Comparison of ENCODE assay signal across 17 cellular contexts in genomic region chr7:18458830-18459229, GRCh38. TPM values are rescaled to one million over a fixed set of nuclear protein-coding genes. Genes with fewer than 3 reads are reported as not detected.
A peak's percentile ranks its signal among the peaks of the same experiment; 100 is the strongest.
DNase-seq lines count a peak whose midpoint lies in the region; ATAC-seq and TF ChIP-seq lines count a peak whose summit lies in the region.
"Had no signal": no experiment of that assay in that cellular context is flagged by ENCODE, and none has a peak within 500 bp of the region (broad histone marks: within the 10 kb centered on the region; RNA-seq: fewer than 3 reads in every experiment).

No MANE protein-coding gene starts in this region.

- no peak overlapping the region for H3K27ac ChIP-seq in foreskin keratinocyte
- H3K27ac ChIP-seq: C4-2B, cardiac muscle cell, neural progenitor cell had no signal

- peak overlapping the region; percentile 41 for H3K27ac Mint-ChIP-seq in activated B cell treated with CpG ODN at 0.5 μM for 24 hours
- no peak overlapping the region for H3K27ac Mint-ChIP-seq in activated naive CD4-positive, alpha-beta T cell treated with anti-CD3 and anti-CD28 coated beads, Interleukin-2, amount 10 ng/mL, durations not matched to agents 7 days and 5 days
- H3K27ac Mint-ChIP-seq: neural progenitor cell had no signal

- H3K4me1 Mint-ChIP-seq in activated B cell treated with CpG ODN at 0.5 μM for 24 hours = peaks cover 34% of the 10 kb centered on the region
- no peaks in the 10 kb centered on the region for H3K4me1 Mint-ChIP-seq in activated naive CD4-positive, alpha-beta T cell treated with anti-CD3 and anti-CD28 coated beads, Interleukin-2, amount 10 ng/mL, durations not matched to agents 7 days and 5 days

- TF ChIP-seq CTCF in activated B cell treated with CpG ODN at 0.5 μM for 24 hours (IDR thresholded peaks at IDR 0.05) (no peak), foreskin keratinocyte (conservative IDR thresholded peaks at IDR 0.05) (no peak)

- no peaks in the 10 kb centered on the region for H3K27me3 Mint-ChIP-seq in activated B cell treated with CpG ODN at 0.5 μM for 24 hours
- H3K27me3 Mint-ChIP-seq in activated naive CD4-positive, alpha-beta T cell treated with anti-CD3 and anti-CD28 coated beads, Interleukin-2, amount 10 ng/mL, durations not matched to agents 7 days and 5 days = no peaks in the 10 kb centered on the region

- CTCF ChIA-PET in activated B cell treated with CpG ODN at 0.5 μM for 24 hours (lab: Charles Lee) = interaction anchor here (1.2 to 2.1 kb wide), 2 partner anchors 11 to 101 kb away, joined by 3 to 5 read pairs; no protein-coding TSS in a partner anchor
- CTCF ChIA-PET in activated naive CD4-positive, alpha-beta T cell treated with anti-CD3 and anti-CD28 coated beads, Interleukin-2, amount 10 ng/mL, durations not matched to agents 7 days and 5 days (lab: Charles Lee) = no interaction called here

- H3K4me3 Mint-ChIP-seq in activated B cell treated with CpG ODN at 0.5 μM for 24 hours = no peak overlapping the region
- no peak overlapping the region for H3K4me3 Mint-ChIP-seq in activated naive CD4-positive, alpha-beta T cell treated with anti-CD3 and anti-CD28 coated beads, Interleukin-2, amount 10 ng/mL, durations not matched to agents 7 days and 5 days
- H3K4me3 Mint-ChIP-seq: neural progenitor cell had no signal

- POLR2A ChIA-PET in activated B cell treated with CpG ODN at 0.5 μM for 24 hours (lab: Charles Lee) = no interaction called here

- DNase-seq in CMK (ENCODE audit: low read depth) (peak; percentile 42), activated B cell treated with CpG ODN at 0.5 μM for 24 hours (no peak), left lobe of liver (ENCODE audit: low spot score) (no peak), DMS153 treated with DMSO at 0.1 percent for 48 hours (lab: John Stamatoyannopoulos, UW; ENCODE audit: unreplicated experiment) (no peak), foreskin keratinocyte (no peak)
- no peak for DNase-seq in activated naive CD4-positive, alpha-beta T cell treated with anti-CD3 and anti-CD28 coated beads, Interleukin-2, amount 10 ng/mL, durations not matched to agents 7 days and 5 days
- DNase-seq: islet precursor cell; MM.1S; NCI-H345; stimulated activated CD4-positive, alpha-beta T cell treated with anti-CD3 and anti-CD28 coated beads, Interleukin-12 subunit alpha, Interleukin-12 subunit beta, amount 100 ng/mL, for 4 hours; stimulated activated CD8-positive, alpha-beta memory T cell treated with anti-CD3 and anti-CD28 coated beads, Interleukin-4, amount 100 ng/mL, for 48 hours had no signal

- no peaks in the 10 kb centered on the region for H3K36me3 Mint-ChIP-seq in activated B cell treated with CpG ODN at 0.5 μM for 24 hours (ENCODE audit: low read depth)
- no peaks in the 10 kb centered on the region for H3K36me3 Mint-ChIP-seq in activated naive CD4-positive, alpha-beta T cell treated with anti-CD3 and anti-CD28 coated beads, Interleukin-2, amount 10 ng/mL, durations not matched to agents 7 days and 5 days
- H3K36me3 Mint-ChIP-seq: neural progenitor cell had no signal

- no peaks in the 10 kb centered on the region for H3K9me3 Mint-ChIP-seq in activated B cell treated with CpG ODN at 0.5 μM for 24 hours
- H3K9me3 Mint-ChIP-seq in activated naive CD4-positive, alpha-beta T cell treated with anti-CD3 and anti-CD28 coated beads, Interleukin-2, amount 10 ng/mL, durations not matched to agents 7 days and 5 days = no peaks in the 10 kb centered on the region
- H3K9me3 Mint-ChIP-seq: neural progenitor cell had no signal

- peak; percentile 58 for ATAC-seq in HG03354 (IDR thresholded peaks at IDR 0.05; ENCODE audit: poor library complexity, severe bottlenecking, unreplicated experiment)
- peak; percentile 18 for ATAC-seq in activated B cell treated with CpG ODN at 0.5 μM for 24 hours (ENCODE audit: low read depth)
- ATAC-seq in left lobe of liver = peak; percentile 52
- no peak for ATAC-seq in GM21619 (IDR thresholded peaks at IDR 0.05; ENCODE audit: unreplicated experiment)
- ATAC-seq in foreskin keratinocyte = no peak
- ATAC-seq: Right ventricle myocardium inferior had no signal

- intact Hi-C loops in activated B cell treated with CpG ODN at 0.5 μM for 24 hours (cut with micrococcal nuclease) = loop anchor here (2.0 to 5.0 kb wide), 2 partner anchors 14 to 37 kb away; no protein-coding TSS in a partner anchor

- H3K27me3 ChIP-seq in foreskin keratinocyte = no peaks in the 10 kb centered on the region
- H3K27me3 ChIP-seq: cardiac muscle cell, neural progenitor cell had no signal

- peaks cover 2% of the 10 kb centered on the region for H3K4me1 ChIP-seq in foreskin keratinocyte
- H3K4me1 ChIP-seq: neural progenitor cell had no signal

RNA-seq across cellular contexts. Expression of gene HDAC9, which starts 36.7 kb away (rescaled TPM):
- total RNA-seq in activated B cell treated with CpG ODN at 0.5 μM for 24 hours = 136 and 149 TPM in 2 replicates
- total RNA-seq in left lobe of liver = 2.1 TPM
- total RNA-seq in foreskin keratinocyte = 19.5 and 24.9 TPM in 2 replicates
- 3.1 and 3.5 TPM in 2 replicates for polyA plus RNA-seq in foreskin keratinocyte

Comparison
In these comparisons a context has a peak if more than half of its experiments do, and no peak if none do; other contexts are left out.
1. ATAC-seq: peak in HG03354 (single experiment), activated B cell treated with CpG ODN at 0.5 μM for 24 hours (single experiment) and left lobe of liver (single experiment); none in GM21619 (single experiment) and foreskin keratinocyte (single experiment).